In the genomic region with DNA sequence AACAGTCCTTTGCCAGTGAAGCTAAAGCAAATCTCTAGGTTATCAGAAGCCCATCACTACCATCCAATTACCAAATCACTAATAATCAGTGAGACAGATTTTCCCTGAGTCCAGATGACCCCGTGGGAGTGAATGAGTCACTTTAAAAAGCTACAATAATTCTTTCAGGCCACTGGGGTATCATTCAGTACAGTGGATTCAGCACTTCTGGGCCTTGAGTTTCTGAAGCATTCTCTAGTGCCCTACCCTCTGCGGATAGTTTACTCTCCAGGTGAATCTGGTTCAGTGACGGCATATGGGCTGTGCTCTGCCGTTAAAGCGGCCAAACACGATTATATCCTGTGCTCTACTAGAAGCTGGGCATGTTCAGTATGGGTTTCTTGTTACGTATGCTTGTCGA, we compare ENCODE assay signal across 1 cellular context.
TF ChIP-seq lines count a peak whose summit lies in the region.

No MANE protein-coding gene starts in this region.

TF ChIP-seq in GM23338, 12 proteins besides CTCF, POLR2A, EP300 and RAD21 (continued from another document):
- TF ChIP-seq, protein P1, sequence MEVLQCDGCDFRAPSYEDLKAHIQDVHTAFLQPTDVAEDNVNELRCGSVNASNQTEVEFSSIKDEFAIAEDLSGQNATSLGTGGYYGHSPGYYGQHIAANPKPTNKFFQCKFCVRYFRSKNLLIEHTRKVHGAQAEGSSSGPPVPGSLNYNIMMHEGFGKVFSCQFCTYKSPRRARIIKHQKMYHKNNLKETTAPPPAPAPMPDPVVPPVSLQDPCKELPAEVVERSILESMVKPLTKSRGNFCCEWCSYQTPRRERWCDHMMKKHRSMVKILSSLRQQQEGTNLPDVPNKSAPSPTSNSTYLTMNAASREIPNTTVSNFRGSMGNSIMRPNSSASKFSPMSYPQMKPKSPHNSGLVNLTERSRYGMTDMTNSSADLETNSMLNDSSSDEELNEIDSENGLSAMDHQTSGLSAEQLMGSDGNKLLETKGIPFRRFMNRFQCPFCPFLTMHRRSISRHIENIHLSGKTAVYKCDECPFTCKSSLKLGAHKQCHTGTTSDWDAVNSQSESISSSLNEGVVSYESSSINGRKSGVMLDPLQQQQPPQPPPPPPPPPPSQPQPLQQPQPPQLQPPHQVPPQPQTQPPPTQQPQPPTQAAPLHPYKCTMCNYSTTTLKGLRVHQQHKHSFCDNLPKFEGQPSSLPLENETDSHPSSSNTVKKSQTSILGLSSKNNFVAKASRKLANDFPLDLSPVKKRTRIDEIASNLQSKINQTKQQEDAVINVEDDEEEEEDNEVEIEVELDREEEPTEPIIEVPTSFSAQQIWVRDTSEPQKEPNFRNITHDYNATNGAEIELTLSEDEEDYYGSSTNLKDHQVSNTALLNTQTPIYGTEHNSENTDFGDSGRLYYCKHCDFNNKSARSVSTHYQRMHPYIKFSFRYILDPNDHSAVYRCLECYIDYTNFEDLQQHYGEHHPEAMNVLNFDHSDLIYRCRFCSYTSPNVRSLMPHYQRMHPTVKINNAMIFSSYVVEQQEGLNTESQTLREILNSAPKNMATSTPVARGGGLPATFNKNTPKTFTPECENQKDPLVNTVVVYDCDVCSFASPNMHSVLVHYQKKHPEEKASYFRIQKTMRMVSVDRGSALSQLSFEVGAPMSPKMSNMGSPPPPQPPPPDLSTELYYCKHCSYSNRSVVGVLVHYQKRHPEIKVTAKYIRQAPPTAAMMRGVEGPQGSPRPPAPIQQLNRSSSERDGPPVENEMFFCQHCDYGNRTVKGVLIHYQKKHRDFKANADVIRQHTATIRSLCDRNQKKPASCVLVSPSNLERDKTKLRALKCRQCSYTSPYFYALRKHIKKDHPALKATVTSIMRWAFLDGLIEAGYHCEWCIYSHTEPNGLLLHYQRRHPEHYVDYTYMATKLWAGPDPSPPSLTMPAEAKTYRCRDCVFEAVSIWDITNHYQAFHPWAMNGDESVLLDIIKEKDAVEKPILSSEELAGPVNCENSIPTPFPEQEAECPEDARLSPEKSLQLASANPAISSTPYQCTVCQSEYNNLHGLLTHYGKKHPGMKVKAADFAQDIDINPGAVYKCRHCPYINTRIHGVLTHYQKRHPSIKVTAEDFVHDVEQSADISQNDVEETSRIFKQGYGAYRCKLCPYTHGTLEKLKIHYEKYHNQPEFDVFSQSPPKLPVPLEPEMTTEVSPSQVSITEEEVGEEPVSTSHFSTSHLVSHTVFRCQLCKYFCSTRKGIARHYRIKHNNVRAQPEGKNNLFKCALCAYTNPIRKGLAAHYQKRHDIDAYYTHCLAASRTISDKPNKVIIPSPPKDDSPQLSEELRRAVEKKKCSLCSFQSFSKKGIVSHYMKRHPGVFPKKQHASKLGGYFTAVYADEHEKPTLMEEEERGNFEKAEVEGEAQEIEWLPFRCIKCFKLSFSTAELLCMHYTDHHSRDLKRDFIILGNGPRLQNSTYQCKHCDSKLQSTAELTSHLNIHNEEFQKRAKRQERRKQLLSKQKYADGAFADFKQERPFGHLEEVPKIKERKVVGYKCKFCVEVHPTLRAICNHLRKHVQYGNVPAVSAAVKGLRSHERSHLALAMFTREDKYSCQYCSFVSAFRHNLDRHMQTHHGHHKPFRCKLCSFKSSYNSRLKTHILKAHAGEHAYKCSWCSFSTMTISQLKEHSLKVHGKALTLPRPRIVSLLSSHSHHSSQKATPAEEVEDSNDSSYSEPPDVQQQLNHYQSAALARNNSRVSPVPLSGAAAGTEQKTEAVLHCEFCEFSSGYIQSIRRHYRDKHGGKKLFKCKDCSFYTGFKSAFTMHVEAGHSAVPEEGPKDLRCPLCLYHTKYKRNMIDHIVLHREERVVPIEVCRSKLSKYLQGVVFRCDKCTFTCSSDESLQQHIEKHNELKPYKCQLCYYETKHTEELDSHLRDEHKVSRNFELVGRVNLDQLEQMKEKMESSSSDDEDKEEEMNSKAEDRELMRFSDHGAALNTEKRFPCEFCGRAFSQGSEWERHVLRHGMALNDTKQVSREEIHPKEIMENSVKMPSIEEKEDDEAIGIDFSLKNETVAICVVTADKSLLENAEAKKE (CRISPR knock-in tag; IDR thresholded peaks at IDR 0.05): no peak
- TF ChIP-seq REST (IDR thresholded peaks at IDR 0.05; ENCODE audit: unreplicated experiment) (no peak), CREB1 (CRISPR knock-in tag; IDR thresholded peaks at IDR 0.05; ENCODE audit: low read depth) (no peak)
